8 cellular contexts compared by ENCODE assay signal in the genomic region with DNA sequence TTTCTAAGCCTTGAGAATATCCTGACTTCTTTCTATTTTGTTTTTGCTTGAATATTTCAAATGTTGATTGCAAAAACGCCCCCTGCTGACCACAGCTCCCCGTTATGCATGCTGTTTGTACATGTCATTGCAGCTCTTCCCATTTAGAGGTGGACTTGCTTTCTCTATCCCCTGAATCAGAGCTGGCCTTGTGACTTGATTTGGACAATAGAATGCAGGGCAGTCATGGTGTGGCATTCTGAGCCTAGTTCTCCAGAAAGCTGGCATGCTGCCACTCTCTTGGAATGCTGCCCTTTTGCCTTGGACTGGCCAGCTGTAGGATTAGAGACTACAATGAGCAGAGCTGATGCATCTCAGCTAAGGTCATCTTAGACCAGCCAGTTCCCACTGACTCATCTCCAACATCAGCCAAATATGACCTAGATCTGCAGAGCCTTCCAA.
DNase-seq lines count a peak whose midpoint lies in the region; ATAC-seq and TF ChIP-seq lines count a peak whose summit lies in the region.

No MANE protein-coding gene starts in this region.

- H3K4me1 ChIP-seq in breast epithelium (no peaks in the 10 kb centered on the region), lower lobe of right lung (no peaks in the 10 kb centered on the region), uterus (no peaks in the 10 kb centered on the region)

- H3K27ac ChIP-seq in breast epithelium (no peak overlapping the region), lower lobe of right lung (no peak overlapping the region), uterus (no peak overlapping the region)

- H3K27me3 ChIP-seq in breast epithelium (no peaks in the 10 kb centered on the region), lower lobe of right lung (ENCODE audit: low read depth) (no peaks in the 10 kb centered on the region), uterus (no peaks in the 10 kb centered on the region)

- no peak for TF ChIP-seq CTCF in breast epithelium (IDR thresholded peaks at IDR 0.05)
- peak; percentile 33 for TF ChIP-seq CTCF in lower lobe of right lung (IDR thresholded peaks at IDR 0.05)
- peak in 2 of 4 experiments; percentile 24 to 26 for TF ChIP-seq CTCF in uterus (IDR thresholded peaks at IDR 0.05)

- H3K9me3 ChIP-seq in breast epithelium, result no peaks in the 10 kb centered on the region
- H3K9me3 ChIP-seq in lower lobe of right lung, result no peaks in the 10 kb centered on the region
- no peaks in the 10 kb centered on the region for H3K9me3 ChIP-seq in uterus

- ATAC-seq in lower lobe of right lung (peak; percentile 30 to 54), HG03045 (IDR thresholded peaks at IDR 0.05; ENCODE audit: unreplicated experiment) (no peak)

- no peak for TF ChIP-seq POLR2A in breast epithelium (IDR thresholded peaks at IDR 0.05)
- TF ChIP-seq POLR2A in uterus (IDR thresholded peaks at IDR 0.05), result no peak

- peak; percentile 62 for DNase-seq in activated effector memory CD4-positive, alpha-beta T cell treated with anti-CD3 and anti-CD28 coated beads, Interleukin-2, amount 50 U/mL, for 16 hours
- no peak for DNase-seq in activated effector memory CD4-positive, alpha-beta T cell treated with Interleukin-2 at 50 U/mL for 16 hours
- DNase-seq in OCI-M1 (lab: John Stamatoyannopoulos, UW) (peak; percentile 72), breast epithelium (ENCODE audit: low spot score in 2 of 2) (peak; percentile 46 to 79), lower lobe of right lung (peak; percentile 47), uterus (peak; percentile 40 to 49), LoVo (ENCODE audit: low spot score) (no peak)

- intact Hi-C loops in breast epithelium (cut with DNase I; ENCODE audit: low total_unique reads) (no loop called here), lower lobe of right lung (cut with DNase I) (no loop called here), uterus (cut with DNase I; ENCODE audit: low total_unique reads) (no loop called here)

- H3K4me3 ChIP-seq in breast epithelium (no peak overlapping the region), lower lobe of right lung (no peak overlapping the region), uterus (no peak overlapping the region)

- H3K36me3 ChIP-seq in breast epithelium (no peaks in the 10 kb centered on the region), lower lobe of right lung (no peaks in the 10 kb centered on the region), uterus (no peaks in the 10 kb centered on the region)

Comparison
In these comparisons a context has a peak if more than half of its experiments do, and no peak if none do; other contexts are left out.
1. DNase-seq: peak in activated effector memory CD4-positive, alpha-beta T cell treated with anti-CD3 and anti-CD28 coated beads, Interleukin-2, amount 50 U/mL, for 16 hours (single experiment), OCI-M1 (single experiment), breast epithelium (2 of 2), lower lobe of right lung (single experiment) and uterus (2 of 2); none in activated effector memory CD4-positive, alpha-beta T cell treated with Interleukin-2 at 50 U/mL for 16 hours (single experiment) and LoVo (single experiment).